In genomic region chr10:91974960-91975359, GRCh38 we compare ENCODE assay signal across 13 cellular contexts. TPM values are rescaled to one million over a fixed set of nuclear protein-coding genes. Genes with fewer than 3 reads are reported as not detected.
A peak's percentile ranks its signal among the peaks of the same experiment; 100 is the strongest.
DNase-seq lines count a peak whose midpoint lies in the region; ATAC-seq, FAIRE-seq and TF ChIP-seq lines count a peak whose summit lies in the region.
"Had no signal": no experiment of that assay in that cellular context is flagged by ENCODE, and none has a peak within 500 bp of the region (broad histone marks: within the 10 kb centered on the region; RNA-seq: fewer than 3 reads in every experiment).

No MANE protein-coding gene starts in this region.

- no peak overlapping the region for H3K27ac ChIP-seq in vagina

- no peaks in the 10 kb centered on the region for H3K9me3 Mint-ChIP-seq in activated T-helper 17 cell treated with anti-CD3 and anti-CD28 coated beads, Interleukin-2, amount 50 U/mL, for 72 hours
- H3K9me3 Mint-ChIP-seq: central memory CD8-positive, alpha-beta T cell had no signal

- H3K4me1 Mint-ChIP-seq in activated T-helper 17 cell treated with anti-CD3 and anti-CD28 coated beads, Interleukin-2, amount 50 U/mL, for 72 hours = peaks cover 28% of the 10 kb centered on the region

- peak; percentile 5 for FAIRE-seq in GM12891 (lab: Jason Lieb, UNC)

- H3K36me3 ChIP-seq in vagina = peaks cover 0 to 2% of the 10 kb centered on the region in 2 donors

- TF ChIP-seq CTCF in foreskin fibroblast (IDR thresholded peaks at IDR 0.05; ENCODE audit: low read depth, low read length) (no peak), vagina (IDR thresholded peaks at IDR 0.05) (no peak)

- peak; percentile 88 for ATAC-seq in activated T-helper 17 cell treated with anti-CD3 and anti-CD28 coated beads, Interleukin-2, amount 50 U/mL, for 72 hours (replicated peaks)

- H3K4me3 Mint-ChIP-seq in activated T-helper 17 cell treated with anti-CD3 and anti-CD28 coated beads, Interleukin-2, amount 50 U/mL, for 72 hours = peak overlapping the region; percentile 52
- H3K4me3 Mint-ChIP-seq: central memory CD8-positive, alpha-beta T cell had no signal

- peaks cover 98% of the 10 kb centered on the region for H3K36me3 Mint-ChIP-seq in activated T-helper 17 cell treated with anti-CD3 and anti-CD28 coated beads, Interleukin-2, amount 50 U/mL, for 72 hours (ENCODE audit: low read depth)

- TF ChIP-seq POLR2A in GM12891 (IDR thresholded peaks at IDR 0.05; ENCODE audit: low read depth, low read length) = no peak
- TF ChIP-seq POLR2A in vagina (IDR thresholded peaks at IDR 0.05) = no peak

- no peak overlapping the region for H3K4me3 ChIP-seq in foreskin fibroblast (ENCODE audit: low read depth in 1 of 2, low read length in 2 of 2)
- no peak overlapping the region for H3K4me3 ChIP-seq in vagina

- peak overlapping the region; percentile 90 for H3K27ac Mint-ChIP-seq in activated T-helper 17 cell treated with anti-CD3 and anti-CD28 coated beads, Interleukin-2, amount 50 U/mL, for 72 hours

- no peaks in the 10 kb centered on the region for H3K4me1 ChIP-seq in vagina

- intact Hi-C loops in vagina (cut with DNase I) = no loop called here

- H3K27me3 Mint-ChIP-seq in activated T-helper 17 cell treated with anti-CD3 and anti-CD28 coated beads, Interleukin-2, amount 50 U/mL, for 72 hours = no peaks in the 10 kb centered on the region
- H3K27me3 Mint-ChIP-seq: central memory CD8-positive, alpha-beta T cell had no signal

- H3K27me3 ChIP-seq in vagina = no peaks in the 10 kb centered on the region

- peak; percentile 69 for DNase-seq in AG08395 (ENCODE audit: low spot score)
- no peak for DNase-seq in GM12891 (ENCODE audit: insufficient read length, low spot score)
- DNase-seq in foreskin fibroblast = peak; percentile 36 to 75
- no peak for DNase-seq in epidermal melanocyte (ENCODE audit: insufficient read length, low spot score)
- DNase-seq in DMS114 treated with DMSO at 0.1 percent for 48 hours (lab: John Stamatoyannopoulos, UW; ENCODE audit: unreplicated experiment) = no peak
- DNase-seq in dermis blood vessel endothelial cell = no peak
- DNase-seq in vagina (ENCODE audit: extremely low spot score in 2 of 2) = no peak
- DNase-seq: Calu3, H7, occipital lobe, T-helper 2 cell had no signal

- no peaks in the 10 kb centered on the region for H3K9me3 ChIP-seq in vagina

TF ChIP-seq in GM12891, 5 proteins besides CTCF, POLR2A, EP300 and RAD21:
- no peak for TF ChIP-seq SPI1 (IDR thresholded peaks at IDR 0.05; ENCODE audit: low read depth, low read length)
- no peak for TF ChIP-seq POU2F2 (IDR thresholded peaks at IDR 0.05; ENCODE audit: low read depth, low read length)
- no peak for TF ChIP-seq PAX5 (IDR thresholded peaks at IDR 0.05; ENCODE audit: insufficient read depth, low read length, severe bottlenecking)
- no peak for TF ChIP-seq TAF1 (IDR thresholded peaks at IDR 0.05; ENCODE audit: low read depth, low read length)
- TF ChIP-seq POLR2AphosphoS5 (IDR thresholded peaks at IDR 0.05; ENCODE audit: low read depth, low read length) = no peak
TF ChIP-seq in GM12891: peak in this region for 0.

RNA-seq across cellular contexts. Expression of gene BTAF1, which starts 51.4 kb away (rescaled TPM):
- 49.9 TPM for polyA plus RNA-seq in GM12891 (2012; ENCODE audit: low read depth, missing spikeins)
- total RNA-seq in activated T-helper 17 cell treated with anti-CD3 and anti-CD28 coated beads, Interleukin-2, amount 50 U/mL, for 72 hours = 100 to 1,000 TPM in 1 of 2 donors, 10 to 100 TPM in 1; 49.1 to 122 TPM
- total RNA-seq in dermis blood vessel endothelial cell (36.0 and 43.9 TPM in 2 replicates), vagina (41.0 TPM)

Comparison
In these comparisons a context has a peak if more than half of its experiments do, and no peak if none do; other contexts are left out.
1. DNase-seq: peak in AG08395 (single experiment) and foreskin fibroblast (2 of 2); none in GM12891 (single experiment), epidermal melanocyte (single experiment), DMS114 treated with DMSO at 0.1 percent for 48 hours (single experiment), dermis blood vessel endothelial cell (single experiment) and vagina (0 of 2).